Comparison of ENCODE assay signal across 16 cellular contexts in genomic region chr6:11358904-11359840, GRCh38.
DNase-seq lines count a peak whose midpoint lies in the region; ATAC-seq, FAIRE-seq and TF ChIP-seq lines count a peak whose summit lies in the region.
"Had no signal": no experiment of that assay in that cellular context is flagged by ENCODE, and none has a peak within 500 bp of the region (broad histone marks: within the 10 kb centered on the region; RNA-seq: fewer than 3 reads in every experiment).

No MANE protein-coding gene starts in this region.

- WGBS in testis, 2 donors: 72 to 75% methylated on average over 4 of the region's 4 CpGs

- H3K4me1 ChIP-seq in lower lobe of right lung (peaks cover 50% of the 10 kb centered on the region), testis (peaks cover 16% of the 10 kb centered on the region)

- peaks cover 66% of the 10 kb centered on the region for H3K36me3 Mint-ChIP-seq in T-helper 1 cell treated with Interleukin-12 subunit alpha and Interleukin-12 subunit beta and Interleukin-4 antibody, amounts not matched to agents 30 μg/mL and 1 μg/mL, for 36 hours (ENCODE audit: low read depth)
- peaks cover 21% of the 10 kb centered on the region for H3K36me3 Mint-ChIP-seq in central memory CD8-positive, alpha-beta T cell (ENCODE audit: insufficient read depth)

- FAIRE-seq in GM12891 (lab: Jason Lieb, UNC): no peak

- peak overlapping the region; percentile 32 for H3K27ac Mint-ChIP-seq in T-helper 1 cell treated with Interleukin-12 subunit alpha and Interleukin-12 subunit beta and Interleukin-4 antibody, amounts not matched to agents 30 μg/mL and 1 μg/mL, for 36 hours
- H3K27ac Mint-ChIP-seq in central memory CD8-positive, alpha-beta T cell (ENCODE audit: low read depth): peak overlapping the region; percentile 2

- TF ChIP-seq POLR2A in testis (IDR thresholded peaks at IDR 0.05) (no peak), GM12891 (IDR thresholded peaks at IDR 0.05; ENCODE audit: low read depth, low read length) (no peak)

- H3K4me3 ChIP-seq in lower lobe of right lung (no peak overlapping the region), testis (no peak overlapping the region)
- H3K4me3 ChIP-seq: cardiac muscle cell had no signal

- H3K36me3 ChIP-seq in lower lobe of right lung: no peaks in the 10 kb centered on the region
- no peaks in the 10 kb centered on the region for H3K36me3 ChIP-seq in testis (ENCODE audit: low read depth, missing control alignments)
- H3K36me3 ChIP-seq: cardiac muscle cell had no signal

- TF ChIP-seq CTCF in lower lobe of right lung (IDR thresholded peaks at IDR 0.05) (no peak), testis (IDR thresholded peaks at IDR 0.05) (no peak)

- intact Hi-C loops in lower lobe of right lung (cut with DNase I) (no loop called here), testis (cut with DNase I; ENCODE audit: low total_unique reads) (no loop called here)

- no peak overlapping the region for H3K4me3 Mint-ChIP-seq in T-helper 1 cell treated with Interleukin-12 subunit alpha and Interleukin-12 subunit beta and Interleukin-4 antibody, amounts not matched to agents 30 μg/mL and 1 μg/mL, for 36 hours
- H3K4me3 Mint-ChIP-seq in central memory CD8-positive, alpha-beta T cell: no peak overlapping the region

- H3K4me1 Mint-ChIP-seq in T-helper 1 cell treated with Interleukin-12 subunit alpha and Interleukin-12 subunit beta and Interleukin-4 antibody, amounts not matched to agents 30 μg/mL and 1 μg/mL, for 36 hours (ENCODE audit: low read depth): peaks cover 73% of the 10 kb centered on the region
- H3K4me1 Mint-ChIP-seq in central memory CD8-positive, alpha-beta T cell: peaks cover 68% of the 10 kb centered on the region

- H3K9me3 Mint-ChIP-seq in T-helper 1 cell treated with Interleukin-12 subunit alpha and Interleukin-12 subunit beta and Interleukin-4 antibody, amounts not matched to agents 30 μg/mL and 1 μg/mL, for 36 hours: peaks cover 27% of the 10 kb centered on the region
- H3K9me3 Mint-ChIP-seq in central memory CD8-positive, alpha-beta T cell: peaks cover 15% of the 10 kb centered on the region

- no peak for ATAC-seq in central memory CD8-positive, alpha-beta T cell (replicated peaks; ENCODE audit: extremely low read depth, poor library complexity, severe bottlenecking)
- peak in 1 of 2 donors; percentile 15 for ATAC-seq in lower lobe of right lung
- ATAC-seq: esophagus mucosa had no signal

- H3K27me3 Mint-ChIP-seq in T-helper 1 cell treated with Interleukin-12 subunit alpha and Interleukin-12 subunit beta and Interleukin-4 antibody, amounts not matched to agents 30 μg/mL and 1 μg/mL, for 36 hours (ENCODE audit: low read depth): no peaks in the 10 kb centered on the region
- no peaks in the 10 kb centered on the region for H3K27me3 Mint-ChIP-seq in central memory CD8-positive, alpha-beta T cell

- peak overlapping the region; percentile 71 for H3K27ac ChIP-seq in lower lobe of right lung
- H3K27ac ChIP-seq in testis: peak overlapping the region; percentile 10 to 62
- H3K27ac ChIP-seq: cardiac muscle cell had no signal

- no peaks in the 10 kb centered on the region for H3K27me3 ChIP-seq in lower lobe of right lung (ENCODE audit: low read depth)
- H3K27me3 ChIP-seq in testis: no peaks in the 10 kb centered on the region
- H3K27me3 ChIP-seq: cardiac muscle cell had no signal

- DNase-seq in T-helper 1 cell (no peak), lower lobe of right lung (no peak), testis (no peak), HK-2 (ENCODE audit: unreplicated experiment) (no peak), KBM-7 (no peak), GM12891 (ENCODE audit: insufficient read length, low spot score) (no peak)
- no peak for DNase-seq in central memory CD8-positive, alpha-beta T cell (ENCODE audit: low spot score in 2 of 2)
- DNase-seq: 8988T; activated CD4-positive, alpha-beta T cell treated with anti-CD3 and anti-CD28 coated beads, Interleukin-2, amount 50 U/mL, for 4 hours; activated effector memory CD4-positive, alpha-beta T cell treated with anti-CD3 and anti-CD28 coated beads, Interleukin-2, amount 50 U/mL, for 16 hours; Calu3; NCI-H1105 treated with DMSO at 0.1 percent for 48 hours; NCI-H510A had no signal

- in situ Hi-C loops in KBM-7 (cut with MboI; ENCODE audit: low pct_unique_long_range_greater_than_20kb, low sequenced_read_pairs): no loop called here

- H3K9me3 ChIP-seq in lower lobe of right lung (no peaks in the 10 kb centered on the region), testis (no peaks in the 10 kb centered on the region)

TF ChIP-seq in GM12891, 5 proteins besides CTCF, POLR2A, EP300 and RAD21:
- TF ChIP-seq TAF1 (IDR thresholded peaks at IDR 0.05; ENCODE audit: low read depth, low read length): no peak
- TF ChIP-seq POLR2AphosphoS5 (IDR thresholded peaks at IDR 0.05; ENCODE audit: low read depth, low read length): no peak
- no peak for TF ChIP-seq SPI1 (IDR thresholded peaks at IDR 0.05; ENCODE audit: low read depth, low read length)
- TF ChIP-seq POU2F2 (IDR thresholded peaks at IDR 0.05; ENCODE audit: low read depth, low read length): no peak
- no peak for TF ChIP-seq PAX5 (IDR thresholded peaks at IDR 0.05; ENCODE audit: insufficient read depth, low read length, severe bottlenecking)
